1 cellular context compared by ENCODE assay signal in genomic region chr7:103074519-103075336, GRCh38.
TF ChIP-seq lines count a peak whose summit lies in the region.

Gene ARMC10 (plus strand): TSS chr7:103075140. CDS start chr7:103075273, 133 bp downstream.
Gene FBXL13 (minus strand): TSS chr7:103074796.

TF ChIP-seq in HEK293, 187 proteins besides CTCF, POLR2A, EP300 and RAD21 (continued from another document):
- TF ChIP-seq ZSCAN5A (tag by site-specific recombination; IDR thresholded peaks at IDR 0.05): no peak
- no peak for TF ChIP-seq ZNF704 (tag by site-specific recombination; IDR thresholded peaks at IDR 0.05)
- TF ChIP-seq ZNF121 (tag by site-specific recombination; IDR thresholded peaks at IDR 0.05): no peak
- 0 out of 2 replicates have a peak, but pooled peaks have one; percentile 23 for TF ChIP-seq ZNF626 (tag by site-specific recombination; IDR thresholded peaks at IDR 0.05)
- no peak for TF ChIP-seq ZNF302 (tag by site-specific recombination; IDR thresholded peaks at IDR 0.05; ENCODE audit: low read depth)
- TF ChIP-seq SCRT1 (tag by site-specific recombination; IDR thresholded peaks at IDR 0.05; ENCODE audit: borderline replicate concordance): no peak
- TF ChIP-seq ZNF394 (tag by site-specific recombination; IDR thresholded peaks at IDR 0.05; ENCODE audit: borderline replicate concordance): peak; percentile 65; the same call in 1 of the 2 replicates
- no peak for TF ChIP-seq PRDM6 (tag by site-specific recombination; IDR thresholded peaks at IDR 0.05)
- no peak for TF ChIP-seq ZFP3 (tag by site-specific recombination; IDR thresholded peaks at IDR 0.05; ENCODE audit: low read depth)
- peak; percentile 40; the same call in 1 of the 2 replicates for TF ChIP-seq ZNF398 (tag by site-specific recombination; IDR thresholded peaks at IDR 0.05)
- no peak for TF ChIP-seq ZNF292 (tag by site-specific recombination; IDR thresholded peaks at IDR 0.05; ENCODE audit: borderline replicate concordance, low read depth)
- TF ChIP-seq PRDM4 (tag by site-specific recombination; IDR thresholded peaks at IDR 0.05): no peak
- no peak for TF ChIP-seq ZNF140 (tag by site-specific recombination; IDR thresholded peaks at IDR 0.05)
- TF ChIP-seq ZNF148 (tag by site-specific recombination; IDR thresholded peaks at IDR 0.05; ENCODE audit: borderline replicate concordance): no peak
- TF ChIP-seq GLI4 (tag by site-specific recombination; IDR thresholded peaks at IDR 0.05): no peak
- TF ChIP-seq ZNF548 (tag by site-specific recombination; IDR thresholded peaks at IDR 0.05): no peak
- TF ChIP-seq ZNF560 (tag by site-specific recombination; IDR thresholded peaks at IDR 0.05; ENCODE audit: borderline replicate concordance): no peak
- TF ChIP-seq ZNF514 (tag by site-specific recombination; IDR thresholded peaks at IDR 0.05): no peak
- no peak for TF ChIP-seq SALL2 (tag by site-specific recombination; IDR thresholded peaks at IDR 0.05; ENCODE audit: borderline replicate concordance)
- 0 out of 2 replicates have a peak, but pooled peaks have one; percentile 16 for TF ChIP-seq ZNF324 (tag by site-specific recombination; IDR thresholded peaks at IDR 0.05)
- TF ChIP-seq ZNF558 (tag by site-specific recombination; IDR thresholded peaks at IDR 0.05): 0 out of 2 replicates have a peak, but pooled peaks have one; percentile 42
- no peak for TF ChIP-seq ZNF19 (tag by site-specific recombination; IDR thresholded peaks at IDR 0.05; ENCODE audit: low read depth)
- TF ChIP-seq ZNF169 (tag by site-specific recombination; IDR thresholded peaks at IDR 0.05): no peak
- TF ChIP-seq ZNF654 (tag by site-specific recombination; IDR thresholded peaks at IDR 0.05; ENCODE audit: low read depth): no peak
- TF ChIP-seq ZNF791 (tag by site-specific recombination; IDR thresholded peaks at IDR 0.05): no peak
- no peak for TF ChIP-seq ZBTB1 (tag by site-specific recombination; IDR thresholded peaks at IDR 0.05)
- 0 out of 2 replicates have a peak, but pooled peaks have one; percentile 15 for TF ChIP-seq ZNF501 (tag by site-specific recombination; IDR thresholded peaks at IDR 0.05)
- no peak for TF ChIP-seq MEIS1 (CRISPR knock-in tag; IDR thresholded peaks at IDR 0.05; ENCODE audit: borderline replicate concordance)
- 0 out of 2 replicates have a peak, but pooled peaks have one; percentile 7 for TF ChIP-seq ZNF600 (tag by site-specific recombination; IDR thresholded peaks at IDR 0.05)
- no peak for TF ChIP-seq ZNF530 (tag by site-specific recombination; IDR thresholded peaks at IDR 0.05; ENCODE audit: low read depth)
- no peak for TF ChIP-seq KLF17 (tag by site-specific recombination; IDR thresholded peaks at IDR 0.05)
- TF ChIP-seq ZBTB44 (tag by site-specific recombination; IDR thresholded peaks at IDR 0.05): no peak
- no peak; the same call in 1 of the 2 replicates for TF ChIP-seq ZFHX2 (tag by site-specific recombination; conservative IDR thresholded peaks at IDR 0.05)
- TF ChIP-seq ZFP69B (tag by site-specific recombination; IDR thresholded peaks at IDR 0.05): no peak; the same call in 1 of the 2 replicates
- TF ChIP-seq ZNF555 (tag by site-specific recombination; conservative IDR thresholded peaks at IDR 0.05): no peak
- peak; percentile 60; the same call in 1 of the 2 replicates for TF ChIP-seq SP7 (tag by site-specific recombination; IDR thresholded peaks at IDR 0.05)
